In the genomic region with DNA sequence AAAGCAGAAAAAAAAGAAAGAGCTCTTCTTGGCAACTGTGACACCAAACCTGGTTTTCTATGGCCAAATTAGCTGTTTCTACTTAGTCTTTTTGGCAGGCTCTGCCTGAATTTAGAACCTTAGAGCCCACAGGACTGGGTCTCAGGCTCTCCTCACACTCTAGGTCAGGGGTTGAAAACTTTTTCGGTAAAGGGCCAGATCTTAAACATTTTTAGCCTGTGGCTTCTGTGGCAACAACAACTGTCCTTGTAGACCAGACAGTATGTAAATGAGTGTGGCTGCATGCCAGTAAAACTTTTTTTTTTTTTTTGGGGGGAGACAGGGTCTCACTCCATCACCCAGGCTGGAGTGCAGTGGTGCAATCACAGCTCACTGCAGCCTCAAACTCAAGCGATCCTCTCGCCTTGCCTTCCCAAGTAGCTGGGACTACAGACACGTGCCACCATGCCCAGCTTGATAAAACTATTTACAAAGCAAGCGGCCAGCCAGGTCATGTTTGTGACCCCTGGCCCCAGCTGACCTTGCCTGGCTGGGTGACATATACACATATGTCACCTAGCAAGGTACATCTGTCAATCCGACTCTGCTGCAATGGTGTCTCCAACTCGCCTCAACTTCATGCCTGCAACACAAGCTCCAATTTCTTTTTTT, we compare ENCODE assay signal across 1 cellular context.
A peak's percentile ranks its signal among the peaks of the same experiment; 100 is the strongest.
TF ChIP-seq lines count a peak whose summit lies in the region.

No MANE protein-coding gene starts in this region.

TF ChIP-seq in HepG2, 621 proteins besides CTCF, POLR2A, EP300 and RAD21 (continued from another document and continues in another):
- TF ChIP-seq, protein P1, sequence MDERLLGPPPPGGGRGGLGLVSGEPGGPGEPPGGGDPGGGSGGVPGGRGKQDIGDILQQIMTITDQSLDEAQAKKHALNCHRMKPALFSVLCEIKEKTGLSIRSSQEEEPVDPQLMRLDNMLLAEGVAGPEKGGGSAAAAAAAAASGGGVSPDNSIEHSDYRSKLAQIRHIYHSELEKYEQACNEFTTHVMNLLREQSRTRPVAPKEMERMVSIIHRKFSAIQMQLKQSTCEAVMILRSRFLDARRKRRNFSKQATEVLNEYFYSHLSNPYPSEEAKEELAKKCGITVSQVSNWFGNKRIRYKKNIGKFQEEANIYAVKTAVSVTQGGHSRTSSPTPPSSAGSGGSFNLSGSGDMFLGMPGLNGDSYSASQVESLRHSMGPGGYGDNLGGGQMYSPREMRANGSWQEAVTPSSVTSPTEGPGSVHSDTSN (CRISPR knock-in tag; IDR thresholded peaks at IDR 0.05): 0 out of 2 replicates have a peak, but pooled peaks have one; percentile 51
- TF ChIP-seq, protein P2, sequence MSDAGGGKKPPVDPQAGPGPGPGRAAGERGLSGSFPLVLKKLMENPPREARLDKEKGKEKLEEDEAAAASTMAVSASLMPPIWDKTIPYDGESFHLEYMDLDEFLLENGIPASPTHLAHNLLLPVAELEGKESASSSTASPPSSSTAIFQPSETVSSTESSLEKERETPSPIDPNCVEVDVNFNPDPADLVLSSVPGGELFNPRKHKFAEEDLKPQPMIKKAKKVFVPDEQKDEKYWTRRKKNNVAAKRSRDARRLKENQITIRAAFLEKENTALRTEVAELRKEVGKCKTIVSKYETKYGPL (CRISPR knock-in tag; IDR thresholded peaks at IDR 0.05): no peak
- TF ChIP-seq ETV5 (CRISPR knock-in tag; IDR thresholded peaks at IDR 0.05; ENCODE audit: borderline replicate concordance) (0 out of 2 replicates have a peak, but pooled peaks have one; percentile 31), ZNF713 (CRISPR knock-in tag; IDR thresholded peaks at IDR 0.05) (no peak), FOXO1 (CRISPR knock-in tag; IDR thresholded peaks at IDR 0.05) (peak; percentile 91), ZC3H4 (CRISPR knock-in tag; IDR thresholded peaks at IDR 0.05; ENCODE audit: borderline replicate concordance) (no peak), NR3C1 (CRISPR knock-in tag; IDR thresholded peaks at IDR 0.05) (no peak), HMGA1 (CRISPR knock-in tag; conservative IDR thresholded peaks at IDR 0.05) (no peak), NFE2L1 (CRISPR knock-in tag; IDR thresholded peaks at IDR 0.05; ENCODE audit: borderline replicate concordance) (no peak), ADNP (CRISPR knock-in tag; IDR thresholded peaks at IDR 0.05) (no peak), PPARG (CRISPR knock-in tag; conservative IDR thresholded peaks at IDR 0.05) (peak; percentile 80), ZNF660 (CRISPR knock-in tag; IDR thresholded peaks at IDR 0.05; ENCODE audit: borderline replicate concordance, low read depth) (no peak), ZNF670 (CRISPR knock-in tag; IDR thresholded peaks at IDR 0.05; ENCODE audit: borderline replicate concordance) (no peak), ZNF446 (CRISPR knock-in tag; IDR thresholded peaks at IDR 0.05) (no peak), ZEB1 (IDR thresholded peaks at IDR 0.05; ENCODE audit: insufficient replicate concordance, low read depth) (no peak), NFE2L2 (IDR thresholded peaks at IDR 0.05; ENCODE audit: low read length) (no peak), ZNF143 (CRISPR knock-in tag; IDR thresholded peaks at IDR 0.05) (peak; percentile 15; the same call in 1 of the 2 replicates), SMAD9 (CRISPR knock-in tag; IDR thresholded peaks at IDR 0.05) (no peak), ZNF781 (CRISPR knock-in tag; IDR thresholded peaks at IDR 0.05; ENCODE audit: borderline replicate concordance, not compliant biosample characterization) (peak; percentile 33), JARID2 (CRISPR knock-in tag; IDR thresholded peaks at IDR 0.05; ENCODE audit: insufficient replicate concordance) (no peak), PLRG1 (conservative IDR thresholded peaks at IDR 0.05) (no peak)
- TF ChIP-seq, protein P3, sequence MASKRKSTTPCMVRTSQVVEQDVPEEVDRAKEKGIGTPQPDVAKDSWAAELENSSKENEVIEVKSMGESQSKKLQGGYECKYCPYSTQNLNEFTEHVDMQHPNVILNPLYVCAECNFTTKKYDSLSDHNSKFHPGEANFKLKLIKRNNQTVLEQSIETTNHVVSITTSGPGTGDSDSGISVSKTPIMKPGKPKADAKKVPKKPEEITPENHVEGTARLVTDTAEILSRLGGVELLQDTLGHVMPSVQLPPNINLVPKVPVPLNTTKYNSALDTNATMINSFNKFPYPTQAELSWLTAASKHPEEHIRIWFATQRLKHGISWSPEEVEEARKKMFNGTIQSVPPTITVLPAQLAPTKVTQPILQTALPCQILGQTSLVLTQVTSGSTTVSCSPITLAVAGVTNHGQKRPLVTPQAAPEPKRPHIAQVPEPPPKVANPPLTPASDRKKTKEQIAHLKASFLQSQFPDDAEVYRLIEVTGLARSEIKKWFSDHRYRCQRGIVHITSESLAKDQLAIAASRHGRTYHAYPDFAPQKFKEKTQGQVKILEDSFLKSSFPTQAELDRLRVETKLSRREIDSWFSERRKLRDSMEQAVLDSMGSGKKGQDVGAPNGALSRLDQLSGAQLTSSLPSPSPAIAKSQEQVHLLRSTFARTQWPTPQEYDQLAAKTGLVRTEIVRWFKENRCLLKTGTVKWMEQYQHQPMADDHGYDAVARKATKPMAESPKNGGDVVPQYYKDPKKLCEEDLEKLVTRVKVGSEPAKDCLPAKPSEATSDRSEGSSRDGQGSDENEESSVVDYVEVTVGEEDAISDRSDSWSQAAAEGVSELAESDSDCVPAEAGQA (IDR thresholded peaks at IDR 0.05; ENCODE audit: low read depth): no peak
- TF ChIP-seq, protein P3 (CRISPR knock-in tag; IDR thresholded peaks at IDR 0.05; ENCODE audit: borderline replicate concordance): no peak
- TF ChIP-seq, protein P4, sequence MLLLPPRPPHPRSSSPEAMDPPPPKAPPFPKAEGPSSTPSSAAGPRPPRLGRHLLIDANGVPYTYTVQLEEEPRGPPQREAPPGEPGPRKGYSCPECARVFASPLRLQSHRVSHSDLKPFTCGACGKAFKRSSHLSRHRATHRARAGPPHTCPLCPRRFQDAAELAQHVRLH (CRISPR knock-in tag; IDR thresholded peaks at IDR 0.05; ENCODE audit: borderline replicate concordance, low read depth): 0 out of 2 replicates have a peak, but pooled peaks have one; percentile 34
- TF ChIP-seq, protein P5, sequence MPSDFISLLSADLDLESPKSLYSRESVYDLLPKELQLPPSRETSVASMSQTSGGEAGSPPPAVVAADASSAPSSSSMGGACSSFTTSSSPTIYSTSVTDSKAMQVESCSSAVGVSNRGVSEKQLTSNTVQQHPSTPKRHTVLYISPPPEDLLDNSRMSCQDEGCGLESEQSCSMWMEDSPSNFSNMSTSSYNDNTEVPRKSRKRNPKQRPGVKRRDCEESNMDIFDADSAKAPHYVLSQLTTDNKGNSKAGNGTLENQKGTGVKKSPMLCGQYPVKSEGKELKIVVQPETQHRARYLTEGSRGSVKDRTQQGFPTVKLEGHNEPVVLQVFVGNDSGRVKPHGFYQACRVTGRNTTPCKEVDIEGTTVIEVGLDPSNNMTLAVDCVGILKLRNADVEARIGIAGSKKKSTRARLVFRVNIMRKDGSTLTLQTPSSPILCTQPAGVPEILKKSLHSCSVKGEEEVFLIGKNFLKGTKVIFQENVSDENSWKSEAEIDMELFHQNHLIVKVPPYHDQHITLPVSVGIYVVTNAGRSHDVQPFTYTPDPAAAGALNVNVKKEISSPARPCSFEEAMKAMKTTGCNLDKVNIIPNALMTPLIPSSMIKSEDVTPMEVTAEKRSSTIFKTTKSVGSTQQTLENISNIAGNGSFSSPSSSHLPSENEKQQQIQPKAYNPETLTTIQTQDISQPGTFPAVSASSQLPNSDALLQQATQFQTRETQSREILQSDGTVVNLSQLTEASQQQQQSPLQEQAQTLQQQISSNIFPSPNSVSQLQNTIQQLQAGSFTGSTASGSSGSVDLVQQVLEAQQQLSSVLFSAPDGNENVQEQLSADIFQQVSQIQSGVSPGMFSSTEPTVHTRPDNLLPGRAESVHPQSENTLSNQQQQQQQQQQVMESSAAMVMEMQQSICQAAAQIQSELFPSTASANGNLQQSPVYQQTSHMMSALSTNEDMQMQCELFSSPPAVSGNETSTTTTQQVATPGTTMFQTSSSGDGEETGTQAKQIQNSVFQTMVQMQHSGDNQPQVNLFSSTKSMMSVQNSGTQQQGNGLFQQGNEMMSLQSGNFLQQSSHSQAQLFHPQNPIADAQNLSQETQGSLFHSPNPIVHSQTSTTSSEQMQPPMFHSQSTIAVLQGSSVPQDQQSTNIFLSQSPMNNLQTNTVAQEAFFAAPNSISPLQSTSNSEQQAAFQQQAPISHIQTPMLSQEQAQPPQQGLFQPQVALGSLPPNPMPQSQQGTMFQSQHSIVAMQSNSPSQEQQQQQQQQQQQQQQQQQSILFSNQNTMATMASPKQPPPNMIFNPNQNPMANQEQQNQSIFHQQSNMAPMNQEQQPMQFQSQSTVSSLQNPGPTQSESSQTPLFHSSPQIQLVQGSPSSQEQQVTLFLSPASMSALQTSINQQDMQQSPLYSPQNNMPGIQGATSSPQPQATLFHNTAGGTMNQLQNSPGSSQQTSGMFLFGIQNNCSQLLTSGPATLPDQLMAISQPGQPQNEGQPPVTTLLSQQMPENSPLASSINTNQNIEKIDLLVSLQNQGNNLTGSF (CRISPR knock-in tag; IDR thresholded peaks at IDR 0.05): no peak
- TF ChIP-seq, protein P6, sequence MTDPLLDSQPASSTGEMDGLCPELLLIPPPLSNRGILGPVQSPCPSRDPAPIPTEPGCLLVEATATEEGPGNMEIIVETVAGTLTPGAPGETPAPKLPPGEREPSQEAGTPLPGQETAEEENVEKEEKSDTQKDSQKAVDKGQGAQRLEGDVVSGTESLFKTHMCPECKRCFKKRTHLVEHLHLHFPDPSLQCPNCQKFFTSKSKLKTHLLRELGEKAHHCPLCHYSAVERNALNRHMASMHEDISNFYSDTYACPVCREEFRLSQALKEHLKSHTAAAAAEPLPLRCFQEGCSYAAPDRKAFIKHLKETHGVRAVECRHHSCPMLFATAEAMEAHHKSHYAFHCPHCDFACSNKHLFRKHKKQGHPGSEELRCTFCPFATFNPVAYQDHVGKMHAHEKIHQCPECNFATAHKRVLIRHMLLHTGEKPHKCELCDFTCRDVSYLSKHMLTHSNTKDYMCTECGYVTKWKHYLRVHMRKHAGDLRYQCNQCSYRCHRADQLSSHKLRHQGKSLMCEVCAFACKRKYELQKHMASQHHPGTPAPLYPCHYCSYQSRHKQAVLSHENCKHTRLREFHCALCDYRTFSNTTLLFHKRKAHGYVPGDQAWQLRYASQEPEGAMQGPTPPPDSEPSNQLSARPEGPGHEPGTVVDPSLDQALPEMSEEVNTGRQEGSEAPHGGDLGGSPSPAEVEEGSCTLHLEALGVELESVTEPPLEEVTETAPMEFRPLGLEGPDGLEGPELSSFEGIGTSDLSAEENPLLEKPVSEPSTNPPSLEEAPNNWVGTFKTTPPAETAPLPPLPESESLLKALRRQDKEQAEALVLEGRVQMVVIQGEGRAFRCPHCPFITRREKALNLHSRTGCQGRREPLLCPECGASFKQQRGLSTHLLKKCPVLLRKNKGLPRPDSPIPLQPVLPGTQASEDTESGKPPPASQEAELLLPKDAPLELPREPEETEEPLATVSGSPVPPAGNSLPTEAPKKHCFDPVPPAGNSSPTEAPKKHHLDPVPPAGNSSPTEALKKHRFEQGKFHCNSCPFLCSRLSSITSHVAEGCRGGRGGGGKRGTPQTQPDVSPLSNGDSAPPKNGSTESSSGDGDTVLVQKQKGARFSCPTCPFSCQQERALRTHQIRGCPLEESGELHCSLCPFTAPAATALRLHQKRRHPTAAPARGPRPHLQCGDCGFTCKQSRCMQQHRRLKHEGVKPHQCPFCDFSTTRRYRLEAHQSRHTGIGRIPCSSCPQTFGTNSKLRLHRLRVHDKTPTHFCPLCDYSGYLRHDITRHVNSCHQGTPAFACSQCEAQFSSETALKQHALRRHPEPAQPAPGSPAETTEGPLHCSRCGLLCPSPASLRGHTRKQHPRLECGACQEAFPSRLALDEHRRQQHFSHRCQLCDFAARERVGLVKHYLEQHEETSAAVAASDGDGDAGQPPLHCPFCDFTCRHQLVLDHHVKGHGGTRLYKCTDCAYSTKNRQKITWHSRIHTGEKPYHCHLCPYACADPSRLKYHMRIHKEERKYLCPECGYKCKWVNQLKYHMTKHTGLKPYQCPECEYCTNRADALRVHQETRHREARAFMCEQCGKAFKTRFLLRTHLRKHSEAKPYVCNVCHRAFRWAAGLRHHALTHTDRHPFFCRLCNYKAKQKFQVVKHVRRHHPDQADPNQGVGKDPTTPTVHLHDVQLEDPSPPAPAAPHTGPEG (CRISPR knock-in tag; IDR thresholded peaks at IDR 0.05): 0 out of 2 replicates have a peak, but pooled peaks have one; percentile 47
- TF ChIP-seq, protein P7, sequence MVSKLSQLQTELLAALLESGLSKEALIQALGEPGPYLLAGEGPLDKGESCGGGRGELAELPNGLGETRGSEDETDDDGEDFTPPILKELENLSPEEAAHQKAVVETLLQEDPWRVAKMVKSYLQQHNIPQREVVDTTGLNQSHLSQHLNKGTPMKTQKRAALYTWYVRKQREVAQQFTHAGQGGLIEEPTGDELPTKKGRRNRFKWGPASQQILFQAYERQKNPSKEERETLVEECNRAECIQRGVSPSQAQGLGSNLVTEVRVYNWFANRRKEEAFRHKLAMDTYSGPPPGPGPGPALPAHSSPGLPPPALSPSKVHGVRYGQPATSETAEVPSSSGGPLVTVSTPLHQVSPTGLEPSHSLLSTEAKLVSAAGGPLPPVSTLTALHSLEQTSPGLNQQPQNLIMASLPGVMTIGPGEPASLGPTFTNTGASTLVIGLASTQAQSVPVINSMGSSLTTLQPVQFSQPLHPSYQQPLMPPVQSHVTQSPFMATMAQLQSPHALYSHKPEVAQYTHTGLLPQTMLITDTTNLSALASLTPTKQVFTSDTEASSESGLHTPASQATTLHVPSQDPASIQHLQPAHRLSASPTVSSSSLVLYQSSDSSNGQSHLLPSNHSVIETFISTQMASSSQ (IDR thresholded peaks at IDR 0.05; ENCODE audit: low read depth): no peak
- TF ChIP-seq, protein P7 (CRISPR knock-in tag; IDR thresholded peaks at IDR 0.05; ENCODE audit: borderline replicate concordance): no peak
